2 cellular contexts compared by ENCODE assay signal in the genomic region with DNA sequence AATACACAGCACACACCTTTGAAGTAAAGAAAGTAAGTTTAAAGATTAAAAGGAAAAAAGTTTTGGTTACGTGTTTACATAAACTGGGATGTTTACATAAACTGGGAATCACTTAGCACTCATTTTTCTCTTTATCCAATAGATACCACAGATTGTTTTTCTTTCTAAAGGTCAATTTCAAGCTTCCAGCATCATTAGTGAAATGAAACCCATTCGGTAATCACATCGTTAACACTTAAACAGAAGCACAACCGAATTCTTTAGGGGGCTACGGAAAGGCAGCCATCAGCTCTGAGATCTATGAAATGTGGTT.
TF ChIP-seq lines count a peak whose summit lies in the region.

No MANE protein-coding gene starts in this region.

TF ChIP-seq in GM23338, 12 proteins besides CTCF, POLR2A, EP300 and RAD21 (continued from another document):
- TF ChIP-seq, protein P1, sequence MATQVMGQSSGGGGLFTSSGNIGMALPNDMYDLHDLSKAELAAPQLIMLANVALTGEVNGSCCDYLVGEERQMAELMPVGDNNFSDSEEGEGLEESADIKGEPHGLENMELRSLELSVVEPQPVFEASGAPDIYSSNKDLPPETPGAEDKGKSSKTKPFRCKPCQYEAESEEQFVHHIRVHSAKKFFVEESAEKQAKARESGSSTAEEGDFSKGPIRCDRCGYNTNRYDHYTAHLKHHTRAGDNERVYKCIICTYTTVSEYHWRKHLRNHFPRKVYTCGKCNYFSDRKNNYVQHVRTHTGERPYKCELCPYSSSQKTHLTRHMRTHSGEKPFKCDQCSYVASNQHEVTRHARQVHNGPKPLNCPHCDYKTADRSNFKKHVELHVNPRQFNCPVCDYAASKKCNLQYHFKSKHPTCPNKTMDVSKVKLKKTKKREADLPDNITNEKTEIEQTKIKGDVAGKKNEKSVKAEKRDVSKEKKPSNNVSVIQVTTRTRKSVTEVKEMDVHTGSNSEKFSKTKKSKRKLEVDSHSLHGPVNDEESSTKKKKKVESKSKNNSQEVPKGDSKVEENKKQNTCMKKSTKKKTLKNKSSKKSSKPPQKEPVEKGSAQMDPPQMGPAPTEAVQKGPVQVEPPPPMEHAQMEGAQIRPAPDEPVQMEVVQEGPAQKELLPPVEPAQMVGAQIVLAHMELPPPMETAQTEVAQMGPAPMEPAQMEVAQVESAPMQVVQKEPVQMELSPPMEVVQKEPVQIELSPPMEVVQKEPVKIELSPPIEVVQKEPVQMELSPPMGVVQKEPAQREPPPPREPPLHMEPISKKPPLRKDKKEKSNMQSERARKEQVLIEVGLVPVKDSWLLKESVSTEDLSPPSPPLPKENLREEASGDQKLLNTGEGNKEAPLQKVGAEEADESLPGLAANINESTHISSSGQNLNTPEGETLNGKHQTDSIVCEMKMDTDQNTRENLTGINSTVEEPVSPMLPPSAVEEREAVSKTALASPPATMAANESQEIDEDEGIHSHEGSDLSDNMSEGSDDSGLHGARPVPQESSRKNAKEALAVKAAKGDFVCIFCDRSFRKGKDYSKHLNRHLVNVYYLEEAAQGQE (IDR thresholded peaks at IDR 0.05; ENCODE audit: unreplicated experiment): no peak
- TF ChIP-seq CREB1 (CRISPR knock-in tag; IDR thresholded peaks at IDR 0.05; ENCODE audit: low read depth): no peak
- TF ChIP-seq, protein P2, sequence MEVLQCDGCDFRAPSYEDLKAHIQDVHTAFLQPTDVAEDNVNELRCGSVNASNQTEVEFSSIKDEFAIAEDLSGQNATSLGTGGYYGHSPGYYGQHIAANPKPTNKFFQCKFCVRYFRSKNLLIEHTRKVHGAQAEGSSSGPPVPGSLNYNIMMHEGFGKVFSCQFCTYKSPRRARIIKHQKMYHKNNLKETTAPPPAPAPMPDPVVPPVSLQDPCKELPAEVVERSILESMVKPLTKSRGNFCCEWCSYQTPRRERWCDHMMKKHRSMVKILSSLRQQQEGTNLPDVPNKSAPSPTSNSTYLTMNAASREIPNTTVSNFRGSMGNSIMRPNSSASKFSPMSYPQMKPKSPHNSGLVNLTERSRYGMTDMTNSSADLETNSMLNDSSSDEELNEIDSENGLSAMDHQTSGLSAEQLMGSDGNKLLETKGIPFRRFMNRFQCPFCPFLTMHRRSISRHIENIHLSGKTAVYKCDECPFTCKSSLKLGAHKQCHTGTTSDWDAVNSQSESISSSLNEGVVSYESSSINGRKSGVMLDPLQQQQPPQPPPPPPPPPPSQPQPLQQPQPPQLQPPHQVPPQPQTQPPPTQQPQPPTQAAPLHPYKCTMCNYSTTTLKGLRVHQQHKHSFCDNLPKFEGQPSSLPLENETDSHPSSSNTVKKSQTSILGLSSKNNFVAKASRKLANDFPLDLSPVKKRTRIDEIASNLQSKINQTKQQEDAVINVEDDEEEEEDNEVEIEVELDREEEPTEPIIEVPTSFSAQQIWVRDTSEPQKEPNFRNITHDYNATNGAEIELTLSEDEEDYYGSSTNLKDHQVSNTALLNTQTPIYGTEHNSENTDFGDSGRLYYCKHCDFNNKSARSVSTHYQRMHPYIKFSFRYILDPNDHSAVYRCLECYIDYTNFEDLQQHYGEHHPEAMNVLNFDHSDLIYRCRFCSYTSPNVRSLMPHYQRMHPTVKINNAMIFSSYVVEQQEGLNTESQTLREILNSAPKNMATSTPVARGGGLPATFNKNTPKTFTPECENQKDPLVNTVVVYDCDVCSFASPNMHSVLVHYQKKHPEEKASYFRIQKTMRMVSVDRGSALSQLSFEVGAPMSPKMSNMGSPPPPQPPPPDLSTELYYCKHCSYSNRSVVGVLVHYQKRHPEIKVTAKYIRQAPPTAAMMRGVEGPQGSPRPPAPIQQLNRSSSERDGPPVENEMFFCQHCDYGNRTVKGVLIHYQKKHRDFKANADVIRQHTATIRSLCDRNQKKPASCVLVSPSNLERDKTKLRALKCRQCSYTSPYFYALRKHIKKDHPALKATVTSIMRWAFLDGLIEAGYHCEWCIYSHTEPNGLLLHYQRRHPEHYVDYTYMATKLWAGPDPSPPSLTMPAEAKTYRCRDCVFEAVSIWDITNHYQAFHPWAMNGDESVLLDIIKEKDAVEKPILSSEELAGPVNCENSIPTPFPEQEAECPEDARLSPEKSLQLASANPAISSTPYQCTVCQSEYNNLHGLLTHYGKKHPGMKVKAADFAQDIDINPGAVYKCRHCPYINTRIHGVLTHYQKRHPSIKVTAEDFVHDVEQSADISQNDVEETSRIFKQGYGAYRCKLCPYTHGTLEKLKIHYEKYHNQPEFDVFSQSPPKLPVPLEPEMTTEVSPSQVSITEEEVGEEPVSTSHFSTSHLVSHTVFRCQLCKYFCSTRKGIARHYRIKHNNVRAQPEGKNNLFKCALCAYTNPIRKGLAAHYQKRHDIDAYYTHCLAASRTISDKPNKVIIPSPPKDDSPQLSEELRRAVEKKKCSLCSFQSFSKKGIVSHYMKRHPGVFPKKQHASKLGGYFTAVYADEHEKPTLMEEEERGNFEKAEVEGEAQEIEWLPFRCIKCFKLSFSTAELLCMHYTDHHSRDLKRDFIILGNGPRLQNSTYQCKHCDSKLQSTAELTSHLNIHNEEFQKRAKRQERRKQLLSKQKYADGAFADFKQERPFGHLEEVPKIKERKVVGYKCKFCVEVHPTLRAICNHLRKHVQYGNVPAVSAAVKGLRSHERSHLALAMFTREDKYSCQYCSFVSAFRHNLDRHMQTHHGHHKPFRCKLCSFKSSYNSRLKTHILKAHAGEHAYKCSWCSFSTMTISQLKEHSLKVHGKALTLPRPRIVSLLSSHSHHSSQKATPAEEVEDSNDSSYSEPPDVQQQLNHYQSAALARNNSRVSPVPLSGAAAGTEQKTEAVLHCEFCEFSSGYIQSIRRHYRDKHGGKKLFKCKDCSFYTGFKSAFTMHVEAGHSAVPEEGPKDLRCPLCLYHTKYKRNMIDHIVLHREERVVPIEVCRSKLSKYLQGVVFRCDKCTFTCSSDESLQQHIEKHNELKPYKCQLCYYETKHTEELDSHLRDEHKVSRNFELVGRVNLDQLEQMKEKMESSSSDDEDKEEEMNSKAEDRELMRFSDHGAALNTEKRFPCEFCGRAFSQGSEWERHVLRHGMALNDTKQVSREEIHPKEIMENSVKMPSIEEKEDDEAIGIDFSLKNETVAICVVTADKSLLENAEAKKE (CRISPR knock-in tag; IDR thresholded peaks at IDR 0.05): no peak
- TF ChIP-seq POLR2AphosphoS5 (IDR thresholded peaks at IDR 0.05; ENCODE audit: low read depth): no peak
- TF ChIP-seq STAT1 (IDR thresholded peaks at IDR 0.05; ENCODE audit: unreplicated experiment): no peak
TF ChIP-seq in GM23338: peak in this region for 0.

TF ChIP-seq in WTC11, 78 proteins besides CTCF, POLR2A, EP300 and RAD21 (continued from another document):
- TF ChIP-seq, protein P3, sequence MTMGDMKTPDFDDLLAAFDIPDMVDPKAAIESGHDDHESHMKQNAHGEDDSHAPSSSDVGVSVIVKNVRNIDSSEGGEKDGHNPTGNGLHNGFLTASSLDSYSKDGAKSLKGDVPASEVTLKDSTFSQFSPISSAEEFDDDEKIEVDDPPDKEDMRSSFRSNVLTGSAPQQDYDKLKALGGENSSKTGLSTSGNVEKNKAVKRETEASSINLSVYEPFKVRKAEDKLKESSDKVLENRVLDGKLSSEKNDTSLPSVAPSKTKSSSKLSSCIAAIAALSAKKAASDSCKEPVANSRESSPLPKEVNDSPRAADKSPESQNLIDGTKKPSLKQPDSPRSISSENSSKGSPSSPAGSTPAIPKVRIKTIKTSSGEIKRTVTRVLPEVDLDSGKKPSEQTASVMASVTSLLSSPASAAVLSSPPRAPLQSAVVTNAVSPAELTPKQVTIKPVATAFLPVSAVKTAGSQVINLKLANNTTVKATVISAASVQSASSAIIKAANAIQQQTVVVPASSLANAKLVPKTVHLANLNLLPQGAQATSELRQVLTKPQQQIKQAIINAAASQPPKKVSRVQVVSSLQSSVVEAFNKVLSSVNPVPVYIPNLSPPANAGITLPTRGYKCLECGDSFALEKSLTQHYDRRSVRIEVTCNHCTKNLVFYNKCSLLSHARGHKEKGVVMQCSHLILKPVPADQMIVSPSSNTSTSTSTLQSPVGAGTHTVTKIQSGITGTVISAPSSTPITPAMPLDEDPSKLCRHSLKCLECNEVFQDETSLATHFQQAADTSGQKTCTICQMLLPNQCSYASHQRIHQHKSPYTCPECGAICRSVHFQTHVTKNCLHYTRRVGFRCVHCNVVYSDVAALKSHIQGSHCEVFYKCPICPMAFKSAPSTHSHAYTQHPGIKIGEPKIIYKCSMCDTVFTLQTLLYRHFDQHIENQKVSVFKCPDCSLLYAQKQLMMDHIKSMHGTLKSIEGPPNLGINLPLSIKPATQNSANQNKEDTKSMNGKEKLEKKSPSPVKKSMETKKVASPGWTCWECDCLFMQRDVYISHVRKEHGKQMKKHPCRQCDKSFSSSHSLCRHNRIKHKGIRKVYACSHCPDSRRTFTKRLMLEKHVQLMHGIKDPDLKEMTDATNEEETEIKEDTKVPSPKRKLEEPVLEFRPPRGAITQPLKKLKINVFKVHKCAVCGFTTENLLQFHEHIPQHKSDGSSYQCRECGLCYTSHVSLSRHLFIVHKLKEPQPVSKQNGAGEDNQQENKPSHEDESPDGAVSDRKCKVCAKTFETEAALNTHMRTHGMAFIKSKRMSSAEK (CRISPR knock-in tag; IDR thresholded peaks at IDR 0.05; ENCODE audit: borderline replicate concordance): no peak
- no peak for TF ChIP-seq NFATC4 (CRISPR knock-in tag; IDR thresholded peaks at IDR 0.05)
- TF ChIP-seq, protein P4, sequence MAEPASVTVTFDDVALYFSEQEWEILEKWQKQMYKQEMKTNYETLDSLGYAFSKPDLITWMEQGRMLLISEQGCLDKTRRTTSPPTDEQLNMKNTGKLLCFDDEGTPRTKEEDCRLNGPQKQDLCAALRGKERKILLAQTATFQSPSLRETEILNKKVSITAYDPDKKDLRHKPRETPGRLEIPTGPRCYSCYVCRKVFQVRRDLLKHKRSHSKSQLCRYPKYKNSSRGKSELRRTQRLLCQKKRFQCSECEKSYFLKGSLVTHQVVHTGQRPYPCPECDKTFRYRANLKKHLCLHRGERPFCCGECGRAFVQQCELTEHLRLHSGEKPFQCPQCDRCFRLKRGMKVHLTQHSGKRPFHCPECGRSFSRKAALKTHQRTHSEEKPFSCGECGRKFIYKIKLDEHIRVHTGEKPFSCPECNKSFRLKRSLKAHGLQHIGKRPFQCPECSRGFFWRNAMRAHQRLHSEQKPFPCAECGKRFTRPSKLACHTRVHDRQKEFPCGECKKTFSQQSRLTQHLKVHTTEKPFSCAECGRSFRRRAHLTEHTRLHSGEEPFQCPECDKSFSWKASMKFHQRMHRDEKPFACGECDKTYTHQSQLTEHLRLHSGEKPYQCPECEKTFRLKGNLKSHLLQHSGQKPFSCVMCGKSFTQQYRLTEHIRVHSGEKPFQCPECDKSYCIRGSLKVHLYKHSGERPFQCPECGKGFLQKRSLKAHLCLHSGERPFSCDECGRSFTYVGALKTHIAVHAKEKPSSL (CRISPR knock-in tag; conservative IDR thresholded peaks at IDR 0.05): no peak
- no peak for TF ChIP-seq GTF2I (CRISPR knock-in tag; conservative IDR thresholded peaks at IDR 0.05)
